Comparison of ENCODE assay signal across 23 cellular contexts in genomic region chr18:13810950-13811485, GRCh38. TPM values are rescaled to one million over a fixed set of nuclear protein-coding genes. Genes with fewer than 3 reads are reported as not detected.
DNase-seq lines count a peak whose midpoint lies in the region; ATAC-seq, FAIRE-seq and TF ChIP-seq lines count a peak whose summit lies in the region.
"Had no signal": no experiment of that assay in that cellular context is flagged by ENCODE, and none has a peak within 500 bp of the region (broad histone marks: within the 10 kb centered on the region; RNA-seq: fewer than 3 reads in every experiment).

No MANE protein-coding gene starts in this region.

- H4K20me1 ChIP-seq in H9 (ENCODE audit: control insufficient read depth, insufficient read depth, insufficient read length): no peaks in the 10 kb centered on the region
- H4K20me1 ChIP-seq in PC-9 (ENCODE audit: insufficient read depth): no peaks in the 10 kb centered on the region

- WGBS in H9 (ENCODE audit: extremely low coverage, insufficient read length, low lambda C conversion rate): no CpG with 5 or more reads among the region's 10 CpGs

- H2BK5ac ChIP-seq in H9 (ENCODE audit: insufficient read length, low read length): no peak overlapping the region

- H2BK12ac ChIP-seq in H9 (ENCODE audit: insufficient read length, low read depth, low read length): no peak overlapping the region

- H3K27me3 Mint-ChIP-seq in H9 (ENCODE audit: low read depth): no peaks in the 10 kb centered on the region

- H2AFZ ChIP-seq in H9 (ENCODE audit: low read length) (no peak overlapping the region), PC-9 (no peak overlapping the region)

- peak; percentile 32 for FAIRE-seq in urothelium cell line (lab: Jason Lieb, UNC)
- FAIRE-seq: D721Med, GM12878, H54, HTR-8/SVneo, K562 had no signal

- POLR2A ChIA-PET in PC-9 (lab: Charles Lee; ENCODE audit: unreplicated experiment): interaction anchor here (0.6 kb wide), 1 partner anchor 840 kb away, joined by 7 read pairs; no protein-coding TSS in a partner anchor
- POLR2A ChIA-PET in HEK293T (lab: Yijun Ruan, JAX): no interaction called here

- H2BK15ac ChIP-seq in H9 (ENCODE audit: low read depth, low read length): no peak overlapping the region

- no peak overlapping the region for H2AK5ac ChIP-seq in H9 (ENCODE audit: insufficient read length, low read length)

- H3K79me2 ChIP-seq in H9 (ENCODE audit: insufficient read depth, low read length) (no peaks in the 10 kb centered on the region), PC-9 (ENCODE audit: low read depth) (no peaks in the 10 kb centered on the region)

- H3K23ac ChIP-seq in H9 (ENCODE audit: insufficient read length, low read depth, low read length): no peak overlapping the region

- no peak overlapping the region for H3K9ac ChIP-seq in H9 (ENCODE audit: extremely low read depth, insufficient read length, low read length)

- CTCF ChIA-PET in PC-9 (lab: Charles Lee): no interaction called here
- CTCF ChIA-PET in HEK293T (lab: Yijun Ruan, JAX): interaction anchor here (3.6 kb wide), 1 partner anchor 276 kb away, joined by 18 read pairs; no protein-coding TSS in a partner anchor

- no peak overlapping the region for H4K8ac ChIP-seq in H9 (replicated peaks; ENCODE audit: insufficient read length, low read depth, low read length)

- H3K9me3 ChIP-seq in H9 (ENCODE audit: control insufficient read depth, low read depth, low read length) (no peaks in the 10 kb centered on the region), PC-9 (ENCODE audit: insufficient read depth, low read depth) (no peaks in the 10 kb centered on the region)
- H3K9me3 ChIP-seq: SJSA1 had no signal

- H3K4me2 ChIP-seq in H9 (ENCODE audit: insufficient read depth, insufficient read length, low read length) (no peak overlapping the region), PC-9 (no peak overlapping the region)

- H3T11ph ChIP-seq in H9 (ENCODE audit: low read length): no peak overlapping the region

- H3K14ac ChIP-seq in H9 (ENCODE audit: insufficient read depth, low read length): 0 out of 2 replicates have a peak overlapping the region, but pooled peaks have one; percentile 36

- H3K27ac Mint-ChIP-seq in H9: peak overlapping the region; percentile 46 to 87 (median 69); a peak in 5 of 7 replicates
- H3K27ac Mint-ChIP-seq: CD8-positive, alpha-beta T cell had no signal

- H3K4ac ChIP-seq in H9 (ENCODE audit: low read depth, low read length): no peak overlapping the region

- no peaks in the 10 kb centered on the region for H3F3A ChIP-seq in PC-9 (ENCODE audit: insufficient read depth, low read depth)

- TF ChIP-seq CTCF in H9 (conservative IDR thresholded peaks at IDR 0.05) (no peak), PC-9 (conservative IDR thresholded peaks at IDR 0.05) (no peak), foreskin keratinocyte (conservative IDR thresholded peaks at IDR 0.05) (no peak)

- H3K4me1 ChIP-seq in H9 (ENCODE audit: insufficient read depth, low read length): peaks cover 29% of the 10 kb centered on the region
- H3K4me1 ChIP-seq in PC-9 (replicated peaks; ENCODE audit: insufficient read depth): peaks cover 19% of the 10 kb centered on the region
- H3K4me1 ChIP-seq in foreskin keratinocyte: peaks cover 4% of the 10 kb centered on the region
- H3K4me1 ChIP-seq: SJSA1 had no signal

- peak; percentile 53 for ATAC-seq in foreskin keratinocyte
- ATAC-seq: CD8-positive, alpha-beta T cell; K562 had no signal

- H3K23me2 ChIP-seq in H9 (ENCODE audit: insufficient read length, low read depth, low read length, poor library complexity, severe bottlenecking): no peaks in the 10 kb centered on the region

- H3K56ac ChIP-seq in H9 (ENCODE audit: insufficient read length, low read depth, low read length): no peak overlapping the region

- H3K9me2 ChIP-seq in PC-9 (ENCODE audit: insufficient read depth): no peaks in the 10 kb centered on the region

- no peak overlapping the region for H3K27ac ChIP-seq in H9 (ENCODE audit: insufficient read length, low read depth, low read length)
- no peak overlapping the region for H3K27ac ChIP-seq in PC-9
- H3K27ac ChIP-seq in foreskin keratinocyte: no peak overlapping the region
- H3K27ac ChIP-seq: RWPE1, SJSA1 had no signal

- no peak overlapping the region for H3K18ac ChIP-seq in H9 (ENCODE audit: insufficient read length, low read depth, low read length)

- intact Hi-C loops in PC-9 (cut with micrococcal nuclease; ENCODE audit: unreplicated experiment): no loop called here

- H3K36me3 Mint-ChIP-seq in H9 (ENCODE audit: insufficient read depth in 1 of 3, low read depth in 3 of 3): no peaks in the 10 kb centered on the region
- H3K36me3 Mint-ChIP-seq: CD8-positive, alpha-beta T cell had no signal

- 0 out of 2 replicates have a peak overlapping the region, but pooled peaks have one; percentile 0 for H3K4me3 ChIP-seq in PC-9
- H3K4me3 ChIP-seq: GM12878, K562, SJSA1 had no signal

- H4K5ac ChIP-seq in H9 (ENCODE audit: insufficient read length, low read depth, low read length): no peak overlapping the region

- peaks cover 67 to 68% of the 10 kb centered on the region in 2 experiments for H3K4me1 Mint-ChIP-seq in H9

- H3K27me3 ChIP-seq in H9 (ENCODE audit: insufficient read depth, low read length): no peaks in the 10 kb centered on the region
- no peaks in the 10 kb centered on the region for H3K27me3 ChIP-seq in PC-9 (ENCODE audit: insufficient read depth, low read depth)
- H3K27me3 ChIP-seq in foreskin keratinocyte: no peaks in the 10 kb centered on the region
- H3K27me3 ChIP-seq: SJSA1 had no signal

- H2BK120ac ChIP-seq in H9 (ENCODE audit: low read depth, low read length, poor library complexity, severe bottlenecking): no peak overlapping the region

- BruUV-seq in PC-9 (replicated peaks; lab: Mats Ljungman, UMichigan): no TSS peak

- DNase-seq in H9 (no peak), PC-9 (no peak), foreskin keratinocyte (peak in 1 of 2 donors; percentile 21), urothelium cell line (ENCODE audit: low spot score) (no peak), HPDE6-E6E7 (ENCODE audit: extremely low spot score) (no peak), HEK293T (ENCODE audit: extremely low spot score) (no peak)
- DNase-seq in stimulated activated naive CD4-positive, alpha-beta T cell treated with Interleukin-2 at 50 U/mL for 16 hours (lab: John Stamatoyannopoulos, UW): no peak
- DNase-seq: CD8-positive, alpha-beta T cell; DMS79; GDM1; NCI-H1105; NCI-H1694 treated with DMSO at 0.1 percent for 48 hours; NCI-H69; SW 1271 had no signal

- no peaks in the 10 kb centered on the region for H3K36me3 ChIP-seq in PC-9 (ENCODE audit: low read depth)
- H3K36me3 ChIP-seq: SJSA1 had no signal

- peak overlapping the region; percentile 13 to 19; a peak in 2 of 5 replicates for H3K4me3 Mint-ChIP-seq in H9
- H3K4me3 Mint-ChIP-seq: CD8-positive, alpha-beta T cell had no signal

- no peaks in the 10 kb centered on the region for H3K9me3 Mint-ChIP-seq in H9
- H3K9me3 Mint-ChIP-seq: CD8-positive, alpha-beta T cell had no signal

- H3K79me1 ChIP-seq in H9 (ENCODE audit: insufficient read depth, low read depth, low read length, poor library complexity, severe bottlenecking): no peaks in the 10 kb centered on the region

- H4K91ac ChIP-seq in H9 (ENCODE audit: insufficient read length, low read depth, low read length): no peak overlapping the region

- H2BK20ac ChIP-seq in H9 (ENCODE audit: low read depth, low read length, poor library complexity, severe bottlenecking): no peak overlapping the region

TF ChIP-seq in HEK293T, 16 proteins besides CTCF, POLR2A, EP300 and RAD21:
- no peak for TF ChIP-seq FOXM1 (IDR thresholded peaks at IDR 0.05; ENCODE audit: borderline replicate concordance)
- TF ChIP-seq LEF1 (IDR thresholded peaks at IDR 0.05; ENCODE audit: borderline replicate concordance): no peak
- no peak for TF ChIP-seq ARNT (IDR thresholded peaks at IDR 0.05)
- TF ChIP-seq ZNF384 (IDR thresholded peaks at IDR 0.05): no peak
- no peak for TF ChIP-seq NFRKB (IDR thresholded peaks at IDR 0.05)
- no peak for TF ChIP-seq FOXK2 (IDR thresholded peaks at IDR 0.05)
- TF ChIP-seq ELF4 (IDR thresholded peaks at IDR 0.05): no peak
- TF ChIP-seq BHLHE40 (IDR thresholded peaks at IDR 0.05; ENCODE audit: borderline replicate concordance): no peak
- TF ChIP-seq L3MBTL2 (conservative IDR thresholded peaks at IDR 0.05): no peak
- TF ChIP-seq FOXA1 (IDR thresholded peaks at IDR 0.05): no peak
- TF ChIP-seq SUZ12 (IDR thresholded peaks at IDR 0.05): no peak

RNA-seq across cellular contexts. Expression of gene MC5R, which starts 12.9 kb away (rescaled TPM):
- not detected in 2 replicates for total RNA-seq in H9 (2021)
- not detected in 2 replicates for total RNA-seq in PC-9 (2021)
- total RNA-seq in foreskin keratinocyte: not detected in 2 replicates
- not detected in 2 replicates for polyA plus RNA-seq in foreskin keratinocyte
- total RNA-seq: CD8-positive, alpha-beta T cell; GM12878; K562; MCF 10A; SJSA1 had no signal
- polyA plus RNA-seq: BJ, GM12878, K562 had no signal
